7 cellular contexts compared by ENCODE assay signal in the genomic region with DNA sequence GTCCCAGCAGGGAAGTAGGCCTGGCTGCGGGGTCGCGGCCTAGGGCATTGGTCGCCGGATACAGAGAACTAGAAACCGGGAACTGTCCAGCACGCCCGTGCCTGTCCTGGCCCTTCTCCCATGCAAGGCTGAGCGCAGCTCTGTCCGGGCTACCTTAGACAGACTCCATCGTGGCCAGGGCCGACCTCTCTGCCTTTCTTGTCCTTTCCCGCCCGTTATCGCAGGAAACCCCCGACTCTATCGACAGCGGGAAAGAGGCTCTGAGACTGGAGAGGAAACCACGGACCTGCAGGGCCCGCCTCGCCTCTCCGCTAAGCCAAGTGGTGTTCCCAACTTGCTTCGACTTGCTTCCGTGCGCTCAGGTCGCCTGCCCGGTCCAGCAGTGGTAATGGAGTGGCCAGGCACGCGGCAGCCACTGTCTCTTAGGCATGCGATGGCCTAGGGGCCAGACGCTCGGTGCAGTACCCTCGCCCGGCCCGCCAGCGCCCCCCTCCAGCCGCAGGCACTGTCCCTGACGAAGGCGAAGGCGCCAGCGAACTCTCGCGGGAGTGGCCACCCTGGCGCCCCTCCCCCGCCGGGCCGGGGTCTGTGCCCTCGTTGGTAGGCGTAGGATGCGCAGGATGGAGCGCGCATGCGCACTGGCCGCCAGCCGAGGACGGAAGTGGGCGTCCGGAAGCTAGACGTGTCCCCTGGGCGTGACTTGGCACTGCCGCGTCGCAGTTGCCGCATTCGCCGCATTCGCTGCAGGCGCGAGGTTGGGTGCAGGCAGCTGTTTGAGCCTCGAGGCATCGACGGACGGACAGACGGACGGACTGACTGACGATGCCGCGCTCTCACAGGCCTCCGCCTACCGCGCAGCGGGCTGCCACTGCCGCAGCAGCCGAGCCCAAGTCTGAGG. TPM values are rescaled to one million over a fixed set of nuclear protein-coding genes. Genes with fewer than 3 reads are reported as not detected.
DNase-seq lines count a peak whose midpoint lies in the region; ATAC-seq and TF ChIP-seq lines count a peak whose summit lies in the region.

No MANE protein-coding gene starts in this region.

- 0 out of 2 replicates have a peak, but pooled peaks cover 7% of the 10 kb centered on the region for H3K4me1 Mint-ChIP-seq in HFFc6 (ENCODE audit: low read depth)

- BruUV-seq in IMR-90 (replicated peaks; lab: Mats Ljungman, UMichigan) = no TSS peak

- no peak overlapping the region for H3K4me3 Mint-ChIP-seq in HFFc6

- H2AFZ ChIP-seq in IMR-90 (replicated peaks; ENCODE audit: low read length, poor library complexity) = peak overlapping the region; percentile 38

- H2BK5ac ChIP-seq in IMR-90 (ENCODE audit: low read depth, low read length, poor library complexity, severe bottlenecking) = no peak overlapping the region

- CTCF ChIA-PET in IMR-90 (lab: Yijun Ruan, JAX) = interaction anchor here (0.6 kb wide), 1 partner anchor 42 kb away, joined by 4 read pairs; no protein-coding TSS in a partner anchor

- TF ChIP-seq POLR2A in IMR-90 (IDR thresholded peaks at IDR 0.05; ENCODE audit: low read depth, low read length) = no peak

- intact Hi-C loops in IMR-90 (cut with micrococcal nuclease) = no loop called here

- peak overlapping the region; percentile 44 for H2AK9ac ChIP-seq in IMR-90 (replicated peaks; ENCODE audit: low read depth, low read length, poor library complexity)

- H3K4ac ChIP-seq in IMR-90 (ENCODE audit: low read depth, low read length) = peak overlapping the region; percentile 50

- WGBS in IMR-90 (ENCODE audit: extremely low coverage in 2 of 2, insufficient read length in 1 of 2), 2 experiments = 41% methylated on average over 52 of the region's 84 CpGs; no CpG with 5 or more reads in 1 of the 2 experiments
- WGBS in ectodermal cell, 2 experiments = 55 to 57% methylated on average over 84 of the region's 84 CpGs

- H3K9me1 ChIP-seq in IMR-90 (ENCODE audit: insufficient read depth, low read length) = no peaks in the 10 kb centered on the region

- DNase-seq in IMR-90 (peak; percentile 53), kidney tubule cell (ENCODE audit: low spot score) (peak; percentile 52), NCI-H2107 (lab: John Stamatoyannopoulos, UW) (no peak), HFFc6 (no peak), OCI-M1 (lab: John Stamatoyannopoulos, UW) (no peak)

- POLR2A ChIA-PET in IMR-90 (lab: Charles Lee; ENCODE audit: unreplicated experiment) = no interaction called here

- dilution Hi-C loops in IMR-90 (cut with HindIII; ENCODE audit: low sequenced_read_pairs, unreplicated experiment) = no loop called here

- peaks cover 0 to 4% of the 10 kb centered on the region in 2 experiments; a peak in 2 of 4 replicates for H3K79me1 ChIP-seq in IMR-90 (ENCODE audit: low read depth in 1 of 2, low read length in 2 of 2)

- peak; percentile 61 for ATAC-seq in IMR-90 (ENCODE audit: low read depth)

- no peaks in the 10 kb centered on the region for H4K20me1 ChIP-seq in IMR-90 (ENCODE audit: insufficient read depth, low read length)

- no peak overlapping the region for H2AK5ac ChIP-seq in IMR-90 (ENCODE audit: low read depth, low read length)

- H2BK120ac ChIP-seq in IMR-90 (ENCODE audit: low read depth, low read length) = no peak overlapping the region

- H3K27me3 ChIP-seq in IMR-90 (ENCODE audit: control insufficient read depth, insufficient read depth, low read length) (no peaks in the 10 kb centered on the region), ectodermal cell (ENCODE audit: control insufficient read depth, insufficient read depth, low read length, poor library complexity, severe bottlenecking) (no peaks in the 10 kb centered on the region), subcutaneous abdominal adipose tissue (ENCODE audit: control insufficient read depth in 5 of 5, insufficient read depth in 4 of 5, low read length in 5 of 5) (no peaks in the 10 kb centered on the region)

- in situ Hi-C loops in IMR-90 (cut with MboI; ENCODE audit: low sequenced_read_pairs) = no loop called here

- H4K5ac ChIP-seq in IMR-90 (ENCODE audit: low read depth, low read length) = peak overlapping the region; percentile 61; the same call in 1 of the 2 replicates

- H3K56ac ChIP-seq in IMR-90 (ENCODE audit: extremely low read depth, insufficient read depth, low read length) = no peak overlapping the region

- peak overlapping the region; percentile 41; the same call in 1 of the 2 replicates for H4K91ac ChIP-seq in IMR-90 (ENCODE audit: insufficient read depth, low read depth, low read length)

- H3K36me3 ChIP-seq in IMR-90 (ENCODE audit: control insufficient read depth, insufficient read depth, low read length) (peaks cover under 1% of the 10 kb centered on the region), ectodermal cell (ENCODE audit: control insufficient read depth, insufficient read depth, low read length) (no peaks in the 10 kb centered on the region), subcutaneous abdominal adipose tissue (ENCODE audit: control insufficient read depth in 5 of 5, insufficient read depth in 5 of 5, low read length in 5 of 5) (peaks cover 12 to 23% (median 14%) of the 10 kb centered on the region in 5 donors)

- no peak overlapping the region for H3K23ac ChIP-seq in IMR-90 (ENCODE audit: low read depth, low read length)

- no peak overlapping the region for H2BK20ac ChIP-seq in IMR-90 (ENCODE audit: low read depth, low read length)

- TF ChIP-seq CTCF in IMR-90 (conservative IDR thresholded peaks at IDR 0.05; ENCODE audit: low read depth, low read length) = peak; percentile 8; the same call in 1 of the 2 replicates
- TF ChIP-seq CTCF in HFFc6 (IDR thresholded peaks at IDR 0.05) = no peak

- H4K8ac ChIP-seq in IMR-90 (ENCODE audit: low read depth in 2 of 2, low read length in 2 of 2) = peak overlapping the region; percentile 65 to 77

- no peak overlapping the region for H2BK15ac ChIP-seq in IMR-90 (ENCODE audit: low read depth, low read length)

- H3K4me3 ChIP-seq in IMR-90 (ENCODE audit: insufficient read depth, low read depth, low read length) = peak overlapping the region; percentile 34
- peak overlapping the region; percentile 51 for H3K4me3 ChIP-seq in ectodermal cell (ENCODE audit: insufficient read depth, low read depth, low read length)
- H3K4me3 ChIP-seq in subcutaneous abdominal adipose tissue (ENCODE audit: low read depth in 1 of 5, low read length in 5 of 5) = peak overlapping the region in 4 of 5 donors; percentile 29 to 50 (median 39)

- peaks cover 30% of the 10 kb centered on the region for H3K36me3 Mint-ChIP-seq in HFFc6 (ENCODE audit: low read depth)

- H3K14ac ChIP-seq in IMR-90 (replicated peaks; ENCODE audit: low read depth, low read length) = 0 out of 2 replicates have a peak overlapping the region, but pooled peaks have one; percentile 35

- H3K4me2 ChIP-seq in IMR-90 (ENCODE audit: low read depth, low read length) = peak overlapping the region; percentile 73

- 0 out of 2 replicates have a peak overlapping the region, but pooled peaks have one; percentile 44 for H3K9ac ChIP-seq in IMR-90 (ENCODE audit: low read depth, low read length)
- no peak overlapping the region for H3K9ac ChIP-seq in subcutaneous abdominal adipose tissue (ENCODE audit: low read length in 5 of 5)

- H3K9me3 Mint-ChIP-seq in HFFc6 = no peaks in the 10 kb centered on the region

- H3K27ac ChIP-seq in IMR-90 (ENCODE audit: insufficient read depth, low read length) = peak overlapping the region; percentile 17; the same call in 1 of the 2 replicates
- peak overlapping the region; percentile 89 for H3K27ac ChIP-seq in ectodermal cell (ENCODE audit: insufficient read depth, low read depth, low read length, poor library complexity, severe bottlenecking)
- H3K27ac ChIP-seq in subcutaneous abdominal adipose tissue (ENCODE audit: low read depth, low read length) = no peak overlapping the region

- TF ChIP-seq RAD21 in IMR-90 (IDR thresholded peaks at IDR 0.05; ENCODE audit: low read length) = no peak

- H3K4me1 ChIP-seq in IMR-90 (ENCODE audit: control insufficient read depth, insufficient read depth, low read length) (no peaks in the 10 kb centered on the region), ectodermal cell (ENCODE audit: control insufficient read depth, insufficient read depth, low read length) (no peaks in the 10 kb centered on the region), subcutaneous abdominal adipose tissue (ENCODE audit: control insufficient read depth in 5 of 5, insufficient read depth in 5 of 5, low read length in 5 of 5) (peaks cover 0 to 11% (median 4%) of the 10 kb centered on the region in 5 donors)

- H3K27me3 Mint-ChIP-seq in HFFc6 (ENCODE audit: insufficient read depth) = peaks cover 2% of the 10 kb centered on the region; the same call in 1 of the 2 replicates

- H3K9me3 ChIP-seq in IMR-90 (ENCODE audit: control insufficient read depth, insufficient read depth, low read length) (no peaks in the 10 kb centered on the region), ectodermal cell (ENCODE audit: control insufficient read depth, low read length) (no peaks in the 10 kb centered on the region), subcutaneous abdominal adipose tissue (ENCODE audit: control insufficient read depth in 5 of 5, low read length in 5 of 5) (no peaks in the 10 kb centered on the region)

- H3K27ac Mint-ChIP-seq in HFFc6 = no peak overlapping the region

- no peak overlapping the region for H3K18ac ChIP-seq in IMR-90 (ENCODE audit: low read depth, low read length)

TF ChIP-seq in IMR-90, 13 proteins besides CTCF, POLR2A, EP300 and RAD21:
- TF ChIP-seq, protein P1, sequence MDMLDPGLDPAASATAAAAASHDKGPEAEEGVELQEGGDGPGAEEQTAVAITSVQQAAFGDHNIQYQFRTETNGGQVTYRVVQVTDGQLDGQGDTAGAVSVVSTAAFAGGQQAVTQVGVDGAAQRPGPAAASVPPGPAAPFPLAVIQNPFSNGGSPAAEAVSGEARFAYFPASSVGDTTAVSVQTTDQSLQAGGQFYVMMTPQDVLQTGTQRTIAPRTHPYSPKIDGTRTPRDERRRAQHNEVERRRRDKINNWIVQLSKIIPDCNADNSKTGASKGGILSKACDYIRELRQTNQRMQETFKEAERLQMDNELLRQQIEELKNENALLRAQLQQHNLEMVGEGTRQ (IDR thresholded peaks at IDR 0.05; ENCODE audit: low read depth, low read length) = no peak
- TF ChIP-seq MXI1 (IDR thresholded peaks at IDR 0.05; ENCODE audit: borderline replicate concordance, low read depth, low read length) (0 out of 2 replicates have a peak, but pooled peaks have one; percentile 5), MAFK (IDR thresholded peaks at IDR 0.05; ENCODE audit: low read depth, low read length) (no peak)

RNA-seq across cellular contexts. Expression of a gene that starts 54.4 kb away (rescaled TPM):
- total RNA-seq in IMR-90 (2012; rRNA removed) = 59.9 and 64.4 TPM in 2 replicates
- polyA plus RNA-seq in IMR-90 (2012; rRNA removed) = 36.8 and 39.0 TPM in 2 replicates
- polyA plus RNA-seq in IMR-90 (2012; cell fraction: cytosol; rRNA removed) = 11.1 and 17.7 TPM in 2 replicates
- 4.8 and 25.7 TPM in 2 replicates for polyA plus RNA-seq in IMR-90 (2012; cell fraction: nucleus; rRNA removed; ENCODE audit: low replicate concordance)
- polyA plus RNA-seq in ectodermal cell (2013, experiment 1 of 4) = 78.7 TPM
- 86.1 TPM for polyA plus RNA-seq in ectodermal cell (2013, experiment 2 of 4)
- 72.4 TPM for polyA plus RNA-seq in ectodermal cell (2013, experiment 3 of 4)
- polyA plus RNA-seq in ectodermal cell (2013, experiment 4 of 4) = 72.5 TPM
- total RNA-seq in HFFc6 (2021; fragmentation: NEBNext Ultra II Directional; extraction: Animal tissue kit (Norgen Biotek cat#: 25700)) = 10 to 100 TPM; 40.4 to 59.0 (median 53.5) TPM

Comparison
In these comparisons a context has a peak if more than half of its experiments do, and no peak if none do; other contexts are left out.
1. DNase-seq: peak in IMR-90 (single experiment) and kidney tubule cell (single experiment); none in NCI-H2107 (single experiment), HFFc6 (single experiment) and OCI-M1 (single experiment).
2. Peak in every context shown above with its lines, with median percentiles within 50 percentile points of each other: H3K4me3 ChIP-seq.